In the genomic region with DNA sequence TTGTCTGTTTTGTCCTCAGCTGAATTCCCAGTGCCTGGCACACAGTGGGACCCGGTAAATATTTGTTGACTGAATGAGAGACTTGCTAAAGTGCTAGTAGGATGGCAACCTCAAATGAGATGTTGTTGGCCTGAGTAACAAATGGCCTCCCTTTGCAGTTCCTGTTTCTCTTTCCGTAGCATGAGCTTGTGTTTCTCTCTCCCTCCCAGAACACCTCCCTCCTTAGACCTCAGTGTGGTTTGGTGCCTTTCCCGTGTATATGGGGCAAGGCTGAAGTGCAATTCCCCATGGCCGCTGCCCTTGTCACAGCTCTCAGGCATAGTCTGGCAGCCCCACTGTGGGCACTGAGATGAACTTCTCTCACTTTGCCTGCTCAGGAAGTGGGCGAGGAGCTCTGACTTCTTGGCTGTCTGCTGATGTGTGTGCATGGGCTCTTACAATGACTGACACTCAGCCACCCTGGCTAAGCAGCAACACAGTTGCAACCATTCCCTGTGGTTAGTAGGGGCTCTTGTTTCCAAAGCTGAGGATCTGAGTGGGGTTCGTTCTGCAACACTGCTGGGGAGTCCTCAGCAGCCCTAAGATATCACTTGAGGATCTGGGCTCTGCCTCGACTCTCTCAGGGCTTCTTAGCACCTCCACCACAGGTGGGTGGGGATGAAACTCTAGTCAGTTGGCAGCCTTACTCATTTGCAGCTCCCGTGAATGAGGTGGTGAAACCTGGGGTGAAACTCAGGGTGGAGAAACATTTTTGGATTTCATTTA, we compare ENCODE assay signal across 8 cellular contexts.
A peak's percentile ranks its signal among the peaks of the same experiment; 100 is the strongest.
DNase-seq lines count a peak whose midpoint lies in the region; ATAC-seq lines count a peak whose summit lies in the region.

No MANE protein-coding gene starts in this region.

- intact Hi-C loops in left ventricle myocardium superior (cut with micrococcal nuclease): no loop called here

- peak; percentile 71 for ATAC-seq in GM19452 (IDR thresholded peaks at IDR 0.05; ENCODE audit: unreplicated experiment)
- ATAC-seq in HG03521 (IDR thresholded peaks at IDR 0.05; ENCODE audit: unreplicated experiment): peak; percentile 69
- ATAC-seq in left ventricle myocardium superior: peak; percentile 29

- DNase-seq in AML-193 (lab: John Stamatoyannopoulos, UW) (peak; percentile 73 to 79), left ventricle myocardium superior (no peak), NCI-H69 (lab: John Stamatoyannopoulos, UW) (no peak), SHP77 (lab: John Stamatoyannopoulos, UW) (no peak)
- peak; percentile 53 to 78 for DNase-seq in activated CD4-positive, alpha-beta T cell treated with anti-CD3 and anti-CD28 coated beads, Interleukin-2, amount 50 U/mL, for 24 hours (ENCODE audit: low read depth in 1 of 2, low spot score in 1 of 2)
- peak; percentile 47 to 59 for DNase-seq in stimulated activated CD8-positive, alpha-beta memory T cell treated with anti-CD3 and anti-CD28 coated beads, Interleukin-7, amount 100 ng/mL, for 1 hour (ENCODE audit: low read depth in 2 of 2)

Comparison
In these comparisons a context has a peak if more than half of its experiments do, and no peak if none do; other contexts are left out.
1. DNase-seq: peak in AML-193 (2 of 2), activated CD4-positive, alpha-beta T cell treated with anti-CD3 and anti-CD28 coated beads, Interleukin-2, amount 50 U/mL, for 24 hours (2 of 2) and stimulated activated CD8-positive, alpha-beta memory T cell treated with anti-CD3 and anti-CD28 coated beads, Interleukin-7, amount 100 ng/mL, for 1 hour (2 of 2); none in left ventricle myocardium superior (single experiment), NCI-H69 (single experiment) and SHP77 (0 of 2).
2. Peak in every context shown above with its lines, with median percentiles within 50 percentile points of each other: ATAC-seq.